In the genomic region with DNA sequence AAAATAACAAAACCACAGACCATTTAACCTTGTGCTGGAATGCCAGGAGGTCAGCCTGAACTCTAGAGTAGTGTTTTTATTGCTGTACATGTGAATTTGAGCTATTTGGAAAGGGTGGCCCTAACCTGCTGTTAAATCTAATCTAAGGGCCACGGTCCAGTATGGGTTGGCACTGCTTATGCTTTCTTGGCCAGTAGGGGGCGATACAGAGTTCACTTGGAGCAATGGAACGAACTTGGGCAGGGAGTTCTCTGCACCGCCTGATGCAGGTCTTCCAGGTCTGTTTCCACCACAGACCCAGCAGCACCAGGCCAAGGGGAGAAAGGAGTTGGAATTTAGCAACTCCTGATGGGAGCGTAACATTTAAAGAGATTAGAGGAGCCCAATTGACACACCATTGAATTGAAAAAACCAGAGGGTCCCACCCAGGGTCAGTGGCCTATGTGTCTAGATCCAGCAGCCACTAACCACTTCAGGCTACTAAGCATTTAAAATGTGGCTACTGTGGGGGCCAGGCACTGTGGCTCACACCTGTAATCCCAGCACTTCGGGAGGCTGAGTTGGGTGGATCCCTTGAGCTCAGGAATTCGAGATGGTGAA, we compare ENCODE assay signal across 8 cellular contexts.
DNase-seq lines count a peak whose midpoint lies in the region; ATAC-seq and TF ChIP-seq lines count a peak whose summit lies in the region.

No MANE protein-coding gene starts in this region.

- H3K36me3 ChIP-seq in HAP-1 (replicated peaks) (no peaks in the 10 kb centered on the region), adrenal gland (replicated peaks in 1 of 2) (no peaks in the 10 kb centered on the region), lower lobe of right lung (peaks cover 6% of the 10 kb centered on the region)

- no peak overlapping the region for H3K4me3 Mint-ChIP-seq in stimulated activated memory B cell treated with anti-CD40 and anti-IgM and Interleukin-4, amounts not matched to agents 10 μg/mL and 1 μg/mL and 100 μg/mL, for 72 hours

- 75 to 87% (median 81%) methylated on average over 7 of the region's 7 CpGs for WGBS in adrenal gland, 4 donors

- TF ChIP-seq POLR2A in adrenal gland (IDR thresholded peaks at IDR 0.05) = no peak

- intact Hi-C loops in adrenal gland (cut with DNase I) = loop anchor here (10.0 kb wide), 6 partner anchors 98 to 388 kb away; partner anchors contain the start of gene ATXN7L1 (in 1 of the 2)
- intact Hi-C loops in lower lobe of right lung (cut with DNase I) = no loop called here

- H3K4me1 Mint-ChIP-seq in stimulated activated memory B cell treated with anti-CD40 and anti-IgM and Interleukin-4, amounts not matched to agents 10 μg/mL and 1 μg/mL and 100 μg/mL, for 72 hours = peaks cover 26% of the 10 kb centered on the region

- no peaks in the 10 kb centered on the region for H3K27me3 Mint-ChIP-seq in stimulated activated memory B cell treated with anti-CD40 and anti-IgM and Interleukin-4, amounts not matched to agents 10 μg/mL and 1 μg/mL and 100 μg/mL, for 72 hours

- TF ChIP-seq CTCF in adrenal gland (IDR thresholded peaks at IDR 0.05) = peak; percentile 38 to 66 (median 57)
- peak; percentile 74 for TF ChIP-seq CTCF in lower lobe of right lung (IDR thresholded peaks at IDR 0.05)

- H3K4me1 ChIP-seq in HAP-1 (no peaks in the 10 kb centered on the region), adrenal gland (replicated peaks in 1 of 2) (no peaks in the 10 kb centered on the region), lower lobe of right lung (peaks cover 22% of the 10 kb centered on the region)

- DNase-seq in COLO668 (lab: John Stamatoyannopoulos, UW; ENCODE audit: unreplicated experiment) (peak; percentile 38), HAP-1 (ENCODE audit: low spot score in 2 of 2) (peak; percentile 60 to 86), T-helper 1 cell (peak; percentile 33 to 70 (median 60)), adrenal gland (peak; percentile 42 to 71 (median 49)), lower lobe of right lung (no peak), DMS79 treated with DMSO at 0.1 percent for 48 hours (lab: John Stamatoyannopoulos, UW) (no peak), superior temporal gyrus (ENCODE audit: extremely low spot score) (no peak)

- peak; percentile 47 to 64 for ATAC-seq in lower lobe of right lung
- peak; percentile 79 for ATAC-seq in stimulated activated memory B cell treated with anti-CD40 and anti-IgM and Interleukin-4, amounts not matched to agents 10 μg/mL and 1 μg/mL and 100 μg/mL, for 72 hours

- in situ Hi-C loops in HAP-1 (cut with MboI; ENCODE audit: low sequenced_read_pairs) = loop anchor here (25.0 kb wide), 1 partner anchor 505 kb away; no protein-coding TSS in a partner anchor

- peaks cover 59% of the 10 kb centered on the region for H3K36me3 Mint-ChIP-seq in stimulated activated memory B cell treated with anti-CD40 and anti-IgM and Interleukin-4, amounts not matched to agents 10 μg/mL and 1 μg/mL and 100 μg/mL, for 72 hours

- H3K4me3 ChIP-seq in HAP-1 = no peak overlapping the region
- H3K4me3 ChIP-seq in adrenal gland = no peak overlapping the region
- H3K4me3 ChIP-seq in lower lobe of right lung = no peak overlapping the region

- no peaks in the 10 kb centered on the region for H3K9me3 Mint-ChIP-seq in stimulated activated memory B cell treated with anti-CD40 and anti-IgM and Interleukin-4, amounts not matched to agents 10 μg/mL and 1 μg/mL and 100 μg/mL, for 72 hours

- H3K9me3 ChIP-seq in HAP-1 (no peaks in the 10 kb centered on the region), adrenal gland (replicated peaks in 1 of 3) (no peaks in the 10 kb centered on the region), lower lobe of right lung (no peaks in the 10 kb centered on the region)

- H3K27ac ChIP-seq in adrenal gland = no peak overlapping the region
- H3K27ac ChIP-seq in lower lobe of right lung = no peak overlapping the region

- H3K27me3 ChIP-seq in HAP-1 (ENCODE audit: low read depth) = no peaks in the 10 kb centered on the region
- no peaks in the 10 kb centered on the region for H3K27me3 ChIP-seq in adrenal gland
- no peaks in the 10 kb centered on the region for H3K27me3 ChIP-seq in lower lobe of right lung (ENCODE audit: low read depth)

- no peak overlapping the region for H3K27ac Mint-ChIP-seq in stimulated activated memory B cell treated with anti-CD40 and anti-IgM and Interleukin-4, amounts not matched to agents 10 μg/mL and 1 μg/mL and 100 μg/mL, for 72 hours

Comparison
In these comparisons a context has a peak if more than half of its experiments do, and no peak if none do; other contexts are left out.
1. DNase-seq: peak in COLO668 (single experiment), HAP-1 (2 of 2), T-helper 1 cell (5 of 5) and adrenal gland (7 of 7); none in lower lobe of right lung (single experiment), DMS79 treated with DMSO at 0.1 percent for 48 hours (single experiment) and superior temporal gyrus (single experiment).